ENCODE assay signal across 12 cellular contexts in genomic region chr6:73504160-73504559, GRCh38.
"Had no signal": no experiment of that assay in that cellular context is flagged by ENCODE, and none has a peak within 500 bp of the region (broad histone marks: within the 10 kb centered on the region; RNA-seq: fewer than 3 reads in every experiment).

No MANE protein-coding gene starts in this region.

- H3K4me3 ChIP-seq: adrenal gland, dorsolateral prefrontal cortex, gastroesophageal sphincter, heart right ventricle, lung, thyroid gland had no signal

- H3K27ac Mint-ChIP-seq: stimulated activated memory B cell treated with anti-CD40 and anti-IgM and Interleukin-4, amounts not matched to agents 10 μg/mL and 1 μg/mL and 100 μg/mL, for 72 hours had no signal

- H3K4me1 ChIP-seq: adrenal gland, gastroesophageal sphincter, thyroid gland had no signal

- DNase-seq: dorsolateral prefrontal cortex; heart right ventricle; left colon; midbrain; stimulated activated CD4-positive, alpha-beta T cell treated with anti-CD3 and anti-CD28 coated beads, Interleukin-12 subunit alpha, Interleukin-12 subunit beta, amount 100 ng/mL, for 4 hours; stimulated activated CD4-positive, alpha-beta T cell treated with anti-CD3 and anti-CD28 coated beads, Interleukin-2, amount 100 ng/mL, for 24 hours; thyroid gland had no signal

- H3K27me3 Mint-ChIP-seq: stimulated activated memory B cell treated with anti-CD40 and anti-IgM and Interleukin-4, amounts not matched to agents 10 μg/mL and 1 μg/mL and 100 μg/mL, for 72 hours had no signal

- ATAC-seq: gastroesophageal sphincter; heart right ventricle; left colon; stimulated activated memory B cell treated with anti-CD40 and anti-IgM and Interleukin-4, amounts not matched to agents 10 μg/mL and 1 μg/mL and 100 μg/mL, for 72 hours had no signal

- H3K4me1 Mint-ChIP-seq: stimulated activated memory B cell treated with anti-CD40 and anti-IgM and Interleukin-4, amounts not matched to agents 10 μg/mL and 1 μg/mL and 100 μg/mL, for 72 hours had no signal

- H3K9me3 Mint-ChIP-seq: stimulated activated memory B cell treated with anti-CD40 and anti-IgM and Interleukin-4, amounts not matched to agents 10 μg/mL and 1 μg/mL and 100 μg/mL, for 72 hours had no signal

- H3K27me3 ChIP-seq: adrenal gland, dorsolateral prefrontal cortex, gastroesophageal sphincter, heart right ventricle, neutrophil, thyroid gland had no signal

- H3K9me3 ChIP-seq: adrenal gland, gastroesophageal sphincter, neutrophil, thyroid gland had no signal

- H3K4me3 Mint-ChIP-seq: stimulated activated memory B cell treated with anti-CD40 and anti-IgM and Interleukin-4, amounts not matched to agents 10 μg/mL and 1 μg/mL and 100 μg/mL, for 72 hours had no signal

- H3K27ac ChIP-seq: adrenal gland, dorsolateral prefrontal cortex, gastroesophageal sphincter, thyroid gland had no signal
